Comparison of ENCODE assay signal across 1 cellular context in the genomic region with DNA sequence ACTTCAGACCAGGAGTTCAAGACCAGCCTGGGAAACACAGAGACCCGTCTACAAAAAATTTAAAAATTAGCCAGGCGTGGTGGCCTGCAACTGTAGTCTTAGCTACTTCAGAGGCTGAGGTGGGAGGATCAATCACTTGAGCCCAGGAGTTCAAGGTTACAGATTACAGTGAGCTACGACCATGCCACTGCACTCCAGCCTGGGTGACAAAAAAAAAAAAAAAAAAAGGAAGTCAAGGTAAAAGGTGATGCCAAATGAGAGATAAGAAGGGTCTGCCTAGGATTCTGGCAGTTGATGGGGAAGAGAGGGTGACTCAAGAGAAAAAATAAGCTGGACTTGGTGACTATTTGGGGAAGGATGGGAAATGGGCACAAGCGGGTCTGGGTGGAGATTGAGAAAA.
A peak's percentile ranks its signal among the peaks of the same experiment; 100 is the strongest.
TF ChIP-seq lines count a peak whose summit lies in the region.

No MANE protein-coding gene starts in this region.

TF ChIP-seq in HepG2, 621 proteins besides CTCF, POLR2A, EP300 and RAD21 (continued from another document and continues in another):
- no peak for TF ChIP-seq ATM (IDR thresholded peaks at IDR 0.05; ENCODE audit: borderline replicate concordance)
- peak; percentile 56 for TF ChIP-seq TCF7 (IDR thresholded peaks at IDR 0.05; ENCODE audit: low read depth)
- no peak for TF ChIP-seq AKAP8 (CRISPR knock-in tag; IDR thresholded peaks at IDR 0.05)
- TF ChIP-seq TMF1 (CRISPR knock-in tag; IDR thresholded peaks at IDR 0.05; ENCODE audit: low read depth): no peak
- TF ChIP-seq HOXA9 (CRISPR knock-in tag; IDR thresholded peaks at IDR 0.05; ENCODE audit: borderline replicate concordance): no peak
- no peak for TF ChIP-seq ZSCAN29 (CRISPR knock-in tag; conservative IDR thresholded peaks at IDR 0.05)
- TF ChIP-seq HNF4A (CRISPR knock-in tag; IDR thresholded peaks at IDR 0.05): peak; percentile 38; the same call in 1 of the 2 replicates
- TF ChIP-seq ZSCAN31 (CRISPR knock-in tag; IDR thresholded peaks at IDR 0.05; ENCODE audit: low read depth): no peak
- peak; percentile 55 for TF ChIP-seq NR2F6 (IDR thresholded peaks at IDR 0.05)
- TF ChIP-seq NR2F6 (CRISPR knock-in tag; IDR thresholded peaks at IDR 0.05): no peak
- 0 out of 4 replicates have a peak, but pooled peaks of 1 of the 2 experiments have one; percentile 10 for TF ChIP-seq NR2F1 (CRISPR knock-in tag; IDR thresholded peaks at IDR 0.05)
- TF ChIP-seq, protein P1, sequence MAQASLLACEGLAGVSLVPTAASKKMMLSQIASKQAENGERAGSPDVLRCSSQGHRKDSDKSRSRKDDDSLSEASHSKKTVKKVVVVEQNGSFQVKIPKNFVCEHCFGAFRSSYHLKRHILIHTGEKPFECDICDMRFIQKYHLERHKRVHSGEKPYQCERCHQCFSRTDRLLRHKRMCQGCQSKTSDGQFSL (CRISPR knock-in tag; IDR thresholded peaks at IDR 0.05): no peak
- TF ChIP-seq, protein P2, sequence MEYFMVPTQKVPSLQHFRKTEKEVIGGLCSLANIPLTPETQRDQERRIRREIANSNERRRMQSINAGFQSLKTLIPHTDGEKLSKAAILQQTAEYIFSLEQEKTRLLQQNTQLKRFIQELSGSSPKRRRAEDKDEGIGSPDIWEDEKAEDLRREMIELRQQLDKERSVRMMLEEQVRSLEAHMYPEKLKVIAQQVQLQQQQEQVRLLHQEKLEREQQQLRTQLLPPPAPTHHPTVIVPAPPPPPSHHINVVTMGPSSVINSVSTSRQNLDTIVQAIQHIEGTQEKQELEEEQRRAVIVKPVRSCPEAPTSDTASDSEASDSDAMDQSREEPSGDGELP (IDR thresholded peaks at IDR 0.05; ENCODE audit: borderline replicate concordance, low read depth): no peak
- no peak for TF ChIP-seq ZNF335 (CRISPR knock-in tag; IDR thresholded peaks at IDR 0.05)
- 0 out of 2 replicates have a peak, but pooled peaks have one; percentile 41 for TF ChIP-seq SAP130 (CRISPR knock-in tag; IDR thresholded peaks at IDR 0.05; ENCODE audit: low read depth)
- no peak for TF ChIP-seq IKZF1 (IDR thresholded peaks at IDR 0.05)
- 0 out of 2 replicates have a peak, but pooled peaks have one; percentile 38 for TF ChIP-seq TBX2 (CRISPR knock-in tag; IDR thresholded peaks at IDR 0.05; ENCODE audit: borderline replicate concordance)
- TF ChIP-seq, protein P3, sequence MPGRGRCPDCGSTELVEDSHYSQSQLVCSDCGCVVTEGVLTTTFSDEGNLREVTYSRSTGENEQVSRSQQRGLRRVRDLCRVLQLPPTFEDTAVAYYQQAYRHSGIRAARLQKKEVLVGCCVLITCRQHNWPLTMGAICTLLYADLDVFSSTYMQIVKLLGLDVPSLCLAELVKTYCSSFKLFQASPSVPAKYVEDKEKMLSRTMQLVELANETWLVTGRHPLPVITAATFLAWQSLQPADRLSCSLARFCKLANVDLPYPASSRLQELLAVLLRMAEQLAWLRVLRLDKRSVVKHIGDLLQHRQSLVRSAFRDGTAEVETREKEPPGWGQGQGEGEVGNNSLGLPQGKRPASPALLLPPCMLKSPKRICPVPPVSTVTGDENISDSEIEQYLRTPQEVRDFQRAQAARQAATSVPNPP (CRISPR knock-in tag; IDR thresholded peaks at IDR 0.05): no peak
- TF ChIP-seq FIP1L1 (IDR thresholded peaks at IDR 0.05; ENCODE audit: borderline replicate concordance, insufficient read depth, low read depth, low read length): no peak
- TF ChIP-seq, protein P4, sequence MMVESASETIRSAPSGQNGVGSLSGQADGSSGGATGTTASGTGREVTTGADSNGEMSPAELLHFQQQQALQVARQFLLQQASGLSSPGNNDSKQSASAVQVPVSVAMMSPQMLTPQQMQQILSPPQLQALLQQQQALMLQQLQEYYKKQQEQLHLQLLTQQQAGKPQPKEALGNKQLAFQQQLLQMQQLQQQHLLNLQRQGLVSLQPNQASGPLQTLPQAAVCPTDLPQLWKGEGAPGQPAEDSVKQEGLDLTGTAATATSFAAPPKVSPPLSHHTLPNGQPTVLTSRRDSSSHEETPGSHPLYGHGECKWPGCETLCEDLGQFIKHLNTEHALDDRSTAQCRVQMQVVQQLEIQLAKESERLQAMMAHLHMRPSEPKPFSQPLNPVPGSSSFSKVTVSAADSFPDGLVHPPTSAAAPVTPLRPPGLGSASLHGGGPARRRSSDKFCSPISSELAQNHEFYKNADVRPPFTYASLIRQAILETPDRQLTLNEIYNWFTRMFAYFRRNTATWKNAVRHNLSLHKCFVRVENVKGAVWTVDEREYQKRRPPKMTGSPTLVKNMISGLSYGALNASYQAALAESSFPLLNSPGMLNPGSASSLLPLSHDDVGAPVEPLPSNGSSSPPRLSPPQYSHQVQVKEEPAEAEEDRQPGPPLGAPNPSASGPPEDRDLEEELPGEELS (CRISPR knock-in tag; IDR thresholded peaks at IDR 0.05): no peak
- no peak for TF ChIP-seq FLYWCH1 (CRISPR knock-in tag; IDR thresholded peaks at IDR 0.05)
- TF ChIP-seq ZNF432 (CRISPR knock-in tag; IDR thresholded peaks at IDR 0.05; ENCODE audit: borderline replicate concordance): no peak
- no peak for TF ChIP-seq DMAP1 (CRISPR knock-in tag; IDR thresholded peaks at IDR 0.05)
- no peak for TF ChIP-seq PAF1 (CRISPR knock-in tag; IDR thresholded peaks at IDR 0.05)
- TF ChIP-seq, protein P5, sequence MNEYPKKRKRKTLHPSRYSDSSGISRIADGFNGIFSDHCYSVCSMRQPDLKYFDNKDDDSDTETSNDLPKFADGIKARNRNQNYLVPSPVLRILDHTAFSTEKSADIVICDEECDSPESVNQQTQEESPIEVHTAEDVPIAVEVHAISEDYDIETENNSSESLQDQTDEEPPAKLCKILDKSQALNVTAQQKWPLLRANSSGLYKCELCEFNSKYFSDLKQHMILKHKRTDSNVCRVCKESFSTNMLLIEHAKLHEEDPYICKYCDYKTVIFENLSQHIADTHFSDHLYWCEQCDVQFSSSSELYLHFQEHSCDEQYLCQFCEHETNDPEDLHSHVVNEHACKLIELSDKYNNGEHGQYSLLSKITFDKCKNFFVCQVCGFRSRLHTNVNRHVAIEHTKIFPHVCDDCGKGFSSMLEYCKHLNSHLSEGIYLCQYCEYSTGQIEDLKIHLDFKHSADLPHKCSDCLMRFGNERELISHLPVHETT (CRISPR knock-in tag; conservative IDR thresholded peaks at IDR 0.05): no peak
- TF ChIP-seq ZNF782 (CRISPR knock-in tag; IDR thresholded peaks at IDR 0.05; ENCODE audit: borderline replicate concordance): no peak
- TF ChIP-seq, protein P6, sequence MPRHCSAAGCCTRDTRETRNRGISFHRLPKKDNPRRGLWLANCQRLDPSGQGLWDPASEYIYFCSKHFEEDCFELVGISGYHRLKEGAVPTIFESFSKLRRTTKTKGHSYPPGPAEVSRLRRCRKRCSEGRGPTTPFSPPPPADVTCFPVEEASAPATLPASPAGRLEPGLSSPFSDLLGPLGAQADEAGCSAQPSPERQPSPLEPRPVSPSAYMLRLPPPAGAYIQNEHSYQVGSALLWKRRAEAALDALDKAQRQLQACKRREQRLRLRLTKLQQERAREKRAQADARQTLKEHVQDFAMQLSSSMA (CRISPR knock-in tag; IDR thresholded peaks at IDR 0.05): no peak
- TF ChIP-seq, protein P7, sequence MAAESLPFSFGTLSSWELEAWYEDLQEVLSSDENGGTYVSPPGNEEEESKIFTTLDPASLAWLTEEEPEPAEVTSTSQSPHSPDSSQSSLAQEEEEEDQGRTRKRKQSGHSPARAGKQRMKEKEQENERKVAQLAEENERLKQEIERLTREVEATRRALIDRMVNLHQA (CRISPR knock-in tag; IDR thresholded peaks at IDR 0.05): no peak
- TF ChIP-seq RARA (CRISPR knock-in tag; IDR thresholded peaks at IDR 0.05): peak; percentile 54
- TF ChIP-seq ZNF333 (CRISPR knock-in tag; IDR thresholded peaks at IDR 0.05; ENCODE audit: borderline replicate concordance): no peak
- no peak for TF ChIP-seq CEBPG (CRISPR knock-in tag; IDR thresholded peaks at IDR 0.05)
- no peak for TF ChIP-seq CENPX (CRISPR knock-in tag; IDR thresholded peaks at IDR 0.05)
- TF ChIP-seq, protein P8, sequence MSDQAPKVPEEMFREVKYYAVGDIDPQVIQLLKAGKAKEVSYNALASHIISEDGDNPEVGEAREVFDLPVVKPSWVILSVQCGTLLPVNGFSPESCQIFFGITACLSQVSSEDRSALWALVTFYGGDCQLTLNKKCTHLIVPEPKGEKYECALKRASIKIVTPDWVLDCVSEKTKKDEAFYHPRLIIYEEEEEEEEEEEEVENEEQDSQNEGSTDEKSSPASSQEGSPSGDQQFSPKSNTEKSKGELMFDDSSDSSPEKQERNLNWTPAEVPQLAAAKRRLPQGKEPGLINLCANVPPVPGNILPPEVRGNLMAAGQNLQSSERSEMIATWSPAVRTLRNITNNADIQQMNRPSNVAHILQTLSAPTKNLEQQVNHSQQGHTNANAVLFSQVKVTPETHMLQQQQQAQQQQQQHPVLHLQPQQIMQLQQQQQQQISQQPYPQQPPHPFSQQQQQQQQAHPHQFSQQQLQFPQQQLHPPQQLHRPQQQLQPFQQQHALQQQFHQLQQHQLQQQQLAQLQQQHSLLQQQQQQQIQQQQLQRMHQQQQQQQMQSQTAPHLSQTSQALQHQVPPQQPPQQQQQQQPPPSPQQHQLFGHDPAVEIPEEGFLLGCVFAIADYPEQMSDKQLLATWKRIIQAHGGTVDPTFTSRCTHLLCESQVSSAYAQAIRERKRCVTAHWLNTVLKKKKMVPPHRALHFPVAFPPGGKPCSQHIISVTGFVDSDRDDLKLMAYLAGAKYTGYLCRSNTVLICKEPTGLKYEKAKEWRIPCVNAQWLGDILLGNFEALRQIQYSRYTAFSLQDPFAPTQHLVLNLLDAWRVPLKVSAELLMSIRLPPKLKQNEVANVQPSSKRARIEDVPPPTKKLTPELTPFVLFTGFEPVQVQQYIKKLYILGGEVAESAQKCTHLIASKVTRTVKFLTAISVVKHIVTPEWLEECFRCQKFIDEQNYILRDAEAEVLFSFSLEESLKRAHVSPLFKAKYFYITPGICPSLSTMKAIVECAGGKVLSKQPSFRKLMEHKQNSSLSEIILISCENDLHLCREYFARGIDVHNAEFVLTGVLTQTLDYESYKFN (CRISPR knock-in tag; conservative IDR thresholded peaks at IDR 0.05): peak; percentile 74; the same call in 1 of the 2 replicates
- TF ChIP-seq, protein P9, sequence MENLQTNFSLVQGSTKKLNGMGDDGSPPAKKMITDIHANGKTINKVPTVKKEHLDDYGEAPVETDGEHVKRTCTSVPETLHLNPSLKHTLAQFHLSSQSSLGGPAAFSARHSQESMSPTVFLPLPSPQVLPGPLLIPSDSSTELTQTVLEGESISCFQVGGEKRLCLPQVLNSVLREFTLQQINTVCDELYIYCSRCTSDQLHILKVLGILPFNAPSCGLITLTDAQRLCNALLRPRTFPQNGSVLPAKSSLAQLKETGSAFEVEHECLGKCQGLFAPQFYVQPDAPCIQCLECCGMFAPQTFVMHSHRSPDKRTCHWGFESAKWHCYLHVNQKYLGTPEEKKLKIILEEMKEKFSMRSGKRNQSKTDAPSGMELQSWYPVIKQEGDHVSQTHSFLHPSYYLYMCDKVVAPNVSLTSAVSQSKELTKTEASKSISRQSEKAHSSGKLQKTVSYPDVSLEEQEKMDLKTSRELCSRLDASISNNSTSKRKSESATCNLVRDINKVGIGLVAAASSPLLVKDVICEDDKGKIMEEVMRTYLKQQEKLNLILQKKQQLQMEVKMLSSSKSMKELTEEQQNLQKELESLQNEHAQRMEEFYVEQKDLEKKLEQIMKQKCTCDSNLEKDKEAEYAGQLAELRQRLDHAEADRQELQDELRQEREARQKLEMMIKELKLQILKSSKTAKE (CRISPR knock-in tag; IDR thresholded peaks at IDR 0.05; ENCODE audit: borderline replicate concordance): no peak
- TF ChIP-seq TAF1 (CRISPR knock-in tag; IDR thresholded peaks at IDR 0.05): no peak
- TF ChIP-seq, protein P10, sequence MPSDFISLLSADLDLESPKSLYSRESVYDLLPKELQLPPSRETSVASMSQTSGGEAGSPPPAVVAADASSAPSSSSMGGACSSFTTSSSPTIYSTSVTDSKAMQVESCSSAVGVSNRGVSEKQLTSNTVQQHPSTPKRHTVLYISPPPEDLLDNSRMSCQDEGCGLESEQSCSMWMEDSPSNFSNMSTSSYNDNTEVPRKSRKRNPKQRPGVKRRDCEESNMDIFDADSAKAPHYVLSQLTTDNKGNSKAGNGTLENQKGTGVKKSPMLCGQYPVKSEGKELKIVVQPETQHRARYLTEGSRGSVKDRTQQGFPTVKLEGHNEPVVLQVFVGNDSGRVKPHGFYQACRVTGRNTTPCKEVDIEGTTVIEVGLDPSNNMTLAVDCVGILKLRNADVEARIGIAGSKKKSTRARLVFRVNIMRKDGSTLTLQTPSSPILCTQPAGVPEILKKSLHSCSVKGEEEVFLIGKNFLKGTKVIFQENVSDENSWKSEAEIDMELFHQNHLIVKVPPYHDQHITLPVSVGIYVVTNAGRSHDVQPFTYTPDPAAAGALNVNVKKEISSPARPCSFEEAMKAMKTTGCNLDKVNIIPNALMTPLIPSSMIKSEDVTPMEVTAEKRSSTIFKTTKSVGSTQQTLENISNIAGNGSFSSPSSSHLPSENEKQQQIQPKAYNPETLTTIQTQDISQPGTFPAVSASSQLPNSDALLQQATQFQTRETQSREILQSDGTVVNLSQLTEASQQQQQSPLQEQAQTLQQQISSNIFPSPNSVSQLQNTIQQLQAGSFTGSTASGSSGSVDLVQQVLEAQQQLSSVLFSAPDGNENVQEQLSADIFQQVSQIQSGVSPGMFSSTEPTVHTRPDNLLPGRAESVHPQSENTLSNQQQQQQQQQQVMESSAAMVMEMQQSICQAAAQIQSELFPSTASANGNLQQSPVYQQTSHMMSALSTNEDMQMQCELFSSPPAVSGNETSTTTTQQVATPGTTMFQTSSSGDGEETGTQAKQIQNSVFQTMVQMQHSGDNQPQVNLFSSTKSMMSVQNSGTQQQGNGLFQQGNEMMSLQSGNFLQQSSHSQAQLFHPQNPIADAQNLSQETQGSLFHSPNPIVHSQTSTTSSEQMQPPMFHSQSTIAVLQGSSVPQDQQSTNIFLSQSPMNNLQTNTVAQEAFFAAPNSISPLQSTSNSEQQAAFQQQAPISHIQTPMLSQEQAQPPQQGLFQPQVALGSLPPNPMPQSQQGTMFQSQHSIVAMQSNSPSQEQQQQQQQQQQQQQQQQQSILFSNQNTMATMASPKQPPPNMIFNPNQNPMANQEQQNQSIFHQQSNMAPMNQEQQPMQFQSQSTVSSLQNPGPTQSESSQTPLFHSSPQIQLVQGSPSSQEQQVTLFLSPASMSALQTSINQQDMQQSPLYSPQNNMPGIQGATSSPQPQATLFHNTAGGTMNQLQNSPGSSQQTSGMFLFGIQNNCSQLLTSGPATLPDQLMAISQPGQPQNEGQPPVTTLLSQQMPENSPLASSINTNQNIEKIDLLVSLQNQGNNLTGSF (CRISPR knock-in tag; IDR thresholded peaks at IDR 0.05): no peak
- TF ChIP-seq SYNCRIP (IDR thresholded peaks at IDR 0.05; ENCODE audit: insufficient read depth, low read depth, low read length): no peak
- no peak for TF ChIP-seq ZNF12 (CRISPR knock-in tag; IDR thresholded peaks at IDR 0.05)
- TF ChIP-seq NFE2L1 (CRISPR knock-in tag; IDR thresholded peaks at IDR 0.05; ENCODE audit: borderline replicate concordance): no peak
- no peak for TF ChIP-seq CENPT (CRISPR knock-in tag; IDR thresholded peaks at IDR 0.05; ENCODE audit: low read depth)
- TF ChIP-seq ZFP82 (CRISPR knock-in tag; IDR thresholded peaks at IDR 0.05; ENCODE audit: borderline replicate concordance): no peak
